Comparison of ENCODE assay signal across 8 cellular contexts in the genomic region with DNA sequence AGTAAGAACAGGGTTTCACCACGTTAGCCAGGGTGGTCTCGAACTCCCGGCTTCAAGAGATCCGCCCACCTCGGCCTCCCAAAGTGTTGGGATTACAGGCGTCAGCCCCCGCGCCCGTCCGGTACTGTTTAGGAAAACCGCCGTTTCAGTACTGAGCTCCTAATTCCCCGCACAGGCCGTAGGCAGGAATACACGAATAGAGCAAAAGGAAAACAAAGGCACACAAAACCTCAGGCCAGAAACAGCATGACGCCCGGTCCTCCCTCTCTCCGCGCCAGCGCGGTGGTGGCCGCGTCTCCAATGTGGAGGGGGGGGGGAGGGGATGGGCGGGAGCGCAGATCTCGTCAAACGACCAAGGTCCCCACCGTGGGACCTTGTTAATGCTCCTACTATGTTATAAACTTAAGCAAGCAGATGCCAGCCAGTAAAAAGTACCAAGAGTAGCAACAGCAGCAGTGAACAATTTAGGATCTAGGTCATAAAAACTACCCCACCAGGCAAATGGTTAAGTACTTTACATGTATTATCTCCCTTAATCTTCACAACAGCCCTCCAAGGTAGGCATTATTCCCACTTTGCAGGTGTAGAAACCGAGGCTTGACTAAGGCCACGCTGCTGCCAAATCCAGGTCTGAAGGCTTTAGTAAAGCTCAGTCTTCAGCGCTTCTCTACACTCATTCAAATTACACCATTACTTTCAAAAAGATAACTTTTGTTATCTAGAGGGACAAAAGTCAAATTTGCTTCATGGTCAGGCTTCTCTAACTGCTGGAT. TPM values are rescaled to one million over a fixed set of nuclear protein-coding genes. Genes with fewer than 3 reads are reported as not detected.
DNase-seq lines count a peak whose midpoint lies in the region; ATAC-seq and TF ChIP-seq lines count a peak whose summit lies in the region.

No MANE protein-coding gene starts in this region.

- peak overlapping the region; percentile 80 for H3K27ac ChIP-seq in mammary epithelial cell (ENCODE audit: insufficient read depth, low read depth, low read length)

- intact Hi-C loops in mammary epithelial cell (cut with micrococcal nuclease) = loop anchor here (2.0 kb wide), 1 partner anchor 14 kb away; no protein-coding TSS in a partner anchor

- H4K20me1 ChIP-seq in mammary epithelial cell (ENCODE audit: insufficient read depth, low read length) = no peaks in the 10 kb centered on the region

- no peaks in the 10 kb centered on the region for H3K9me3 ChIP-seq in mammary epithelial cell (replicated peaks; ENCODE audit: insufficient read depth, low read length)

- BruUV-seq in mammary epithelial cell (replicated peaks; lab: Mats Ljungman, UMichigan) = TSS peak; percentile 32

- H3K36me3 ChIP-seq in mammary epithelial cell (ENCODE audit: insufficient read depth, low read length) = no peaks in the 10 kb centered on the region

- H3K9ac ChIP-seq in mammary epithelial cell (ENCODE audit: insufficient read depth, low read length) = peak overlapping the region; percentile 87

- peak overlapping the region; percentile 81 for H2AFZ ChIP-seq in mammary epithelial cell (ENCODE audit: low read depth, low read length)

- peaks cover 17% of the 10 kb centered on the region for H3K4me1 ChIP-seq in mammary epithelial cell (ENCODE audit: insufficient read depth, low read length)

- POLR2A ChIA-PET in GM10248 (lab: Yijun Ruan, JAX) = interaction anchor here (0.7 kb wide), 1 partner anchor 41 kb away, joined by 5 read pairs; a partner anchor contains a TSS

- TF ChIP-seq CTCF in GM10248 (IDR thresholded peaks at IDR 0.05; ENCODE audit: control extremely low read depth, extremely low read depth, low read depth, missing control alignments) (no peak), mammary epithelial cell (conservative IDR thresholded peaks at IDR 0.05 in 1 of 2, IDR thresholded peaks at IDR 0.05 in 1 of 2; ENCODE audit: extremely low read depth in 1 of 2, insufficient read depth in 1 of 2, low read depth in 1 of 2, low read length in 2 of 2) (no peak)

- CTCF ChIA-PET in GM10248 (lab: Yijun Ruan, JAX) = interaction anchor here (1.0 to 3.1 kb wide), 4 partner anchors 10 to 61 kb away, joined by 3 to 13 read pairs (median 3); no protein-coding TSS in a partner anchor
- CTCF ChIA-PET in mammary epithelial cell (lab: Charles Lee; ENCODE audit: low non-redundant PET) = interaction anchor here (0.6 kb wide), 1 partner anchor 470 kb away, joined by 9 read pairs; no protein-coding TSS in a partner anchor

- H3K4me3 ChIP-seq in mammary epithelial cell (replicated peaks in 1 of 3; ENCODE audit: insufficient read depth in 1 of 3, low read depth in 2 of 3, low read length in 3 of 3) (peak overlapping the region; percentile 58 to 68 (median 68)), skeletal muscle cell (ENCODE audit: low read depth, low read length) (peak overlapping the region; percentile 60)

- DNase-seq in GM10248 (ENCODE audit: extremely low spot score) (peak; percentile 49), NCI-H128 (lab: John Stamatoyannopoulos, UW; ENCODE audit: unreplicated experiment) (peak; percentile 55), T-helper 22 cell (ENCODE audit: low read depth) (peak; percentile 10), mammary epithelial cell (peak; percentile 42), iPS-NIHi11 (ENCODE audit: low spot score) (peak; percentile 61), skeletal muscle cell (ENCODE audit: low read depth) (no peak)

- WGBS in mammary epithelial cell (ENCODE audit: low coverage, missing lambda C conversion rate) = 13% methylated on average over 19 of the region's 31 CpGs

- dilution Hi-C loops in mammary epithelial cell (cut with HindIII; ENCODE audit: low sequenced_read_pairs) = no loop called here

- H3K79me2 ChIP-seq in mammary epithelial cell (ENCODE audit: insufficient read depth, low read length) = peaks cover 91% of the 10 kb centered on the region

- in situ Hi-C loops in mammary epithelial cell (cut with MboI; ENCODE audit: low sequenced_read_pairs in 2 of 2) = no loop called here

- H3K27me3 ChIP-seq in mammary epithelial cell (ENCODE audit: insufficient read depth, low read length) = no peaks in the 10 kb centered on the region

- ATAC-seq in HG03108 (IDR thresholded peaks at IDR 0.05; ENCODE audit: unreplicated experiment) = no peak
- no peak for ATAC-seq in GM21619 (IDR thresholded peaks at IDR 0.05; ENCODE audit: unreplicated experiment)

- H3K4me2 ChIP-seq in mammary epithelial cell (ENCODE audit: insufficient read depth, low read depth, low read length) = peak overlapping the region; percentile 88

RNA-seq across cellular contexts. Expression of a gene that starts 0.7 kb away (rescaled TPM):
- 100 to 1,000 TPM in 1 of 2 donors, 10 to 100 TPM in 1; 89.7 to 125 TPM for total RNA-seq in mammary epithelial cell
- 83.3 TPM for polyA plus RNA-seq in mammary epithelial cell
- polyA minus RNA-seq in mammary epithelial cell = 167 TPM

RNA-seq across cellular contexts. Expression of a gene that starts 41.1 kb away (rescaled TPM):
- under 1 TPM; 0.17 to 0.19 TPM for total RNA-seq in mammary epithelial cell
- 0.17 TPM for polyA plus RNA-seq in mammary epithelial cell
- 1.7 TPM for polyA minus RNA-seq in mammary epithelial cell

RNA-seq across cellular contexts. Expression of a gene that starts 50.2 kb away (rescaled TPM):
- 10 to 100 TPM; 31.2 to 80.1 TPM for total RNA-seq in mammary epithelial cell
- polyA plus RNA-seq in mammary epithelial cell = 13.1 TPM
- 6.3 TPM for polyA minus RNA-seq in mammary epithelial cell
